ENCODE assay signal across 13 cellular contexts in the genomic region with DNA sequence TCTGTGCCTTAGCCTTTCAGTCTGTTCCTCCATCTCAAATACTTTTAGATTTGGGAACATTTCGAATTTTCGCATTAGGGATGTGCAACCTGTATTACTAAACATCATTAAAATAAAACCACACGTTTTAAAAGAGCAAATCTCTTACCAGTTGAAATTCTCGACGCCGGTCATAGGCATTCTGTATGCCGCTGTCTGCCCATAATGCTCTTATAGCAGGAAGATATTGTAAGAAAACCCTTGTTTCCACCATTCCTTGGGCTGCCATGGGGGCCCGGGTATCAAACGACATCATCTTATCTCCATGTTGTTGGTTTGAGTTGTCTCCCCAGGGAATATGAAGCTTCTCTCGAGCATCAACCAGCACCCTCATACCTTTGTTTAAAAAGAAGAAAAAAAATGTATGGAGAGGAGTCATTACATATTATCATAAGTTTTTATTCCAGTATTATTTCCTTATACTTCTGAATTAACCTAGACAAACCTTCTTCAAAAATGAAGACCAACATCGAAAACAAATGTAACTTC. TPM values are rescaled to one million over a fixed set of nuclear protein-coding genes. Genes with fewer than 3 reads are reported as not detected.
DNase-seq lines count a peak whose midpoint lies in the region; ATAC-seq and TF ChIP-seq lines count a peak whose summit lies in the region.
"Had no signal": no experiment of that assay in that cellular context is flagged by ENCODE, and none has a peak within 500 bp of the region (broad histone marks: within the 10 kb centered on the region; RNA-seq: fewer than 3 reads in every experiment).

No MANE protein-coding gene starts in this region.

- no peak for TF ChIP-seq CTCF in OCI-LY7 (conservative IDR thresholded peaks at IDR 0.05; ENCODE audit: low read length)
- TF ChIP-seq CTCF in esophagus muscularis mucosa (IDR thresholded peaks at IDR 0.05) = no peak

- H3K27me3 ChIP-seq in esophagus muscularis mucosa = no peaks in the 10 kb centered on the region
- H3K27me3 ChIP-seq in skeletal muscle satellite cell (ENCODE audit: control insufficient read depth, insufficient read depth, low read length) = no peaks in the 10 kb centered on the region
- H3K27me3 ChIP-seq: foreskin keratinocyte, pancreas had no signal

- H3K9ac ChIP-seq in skeletal muscle satellite cell (ENCODE audit: low read depth, low read length) = no peak overlapping the region

- H3K27ac ChIP-seq in OCI-LY7 (ENCODE audit: low read depth, low read length, poor library complexity, severe bottlenecking) (peak overlapping the region; percentile 84), esophagus muscularis mucosa (replicated peaks in 1 of 4) (peak overlapping the region in 3 of 4 donors; percentile 97 to 100 (median 99))
- H3K27ac ChIP-seq: foreskin keratinocyte had no signal

- H3K4me3 Mint-ChIP-seq in T-helper 1 cell treated with Interleukin-12 subunit alpha and Interleukin-12 subunit beta and Interleukin-4 antibody, amounts not matched to agents 30 μg/mL and 1 μg/mL, for 36 hours = peak overlapping the region; percentile 94

- H3K4me2 ChIP-seq in OCI-LY7 (ENCODE audit: low read length) = peak overlapping the region; percentile 81
- peak overlapping the region; percentile 90 for H3K4me2 ChIP-seq in skeletal muscle satellite cell (ENCODE audit: low read length)

- TF ChIP-seq EP300 in esophagus muscularis mucosa (IDR thresholded peaks at IDR 0.05) = no peak

- WGBS in esophagus muscularis mucosa = 88% methylated on average over 11 of the region's 11 CpGs

- H3K4me1 ChIP-seq in OCI-LY7 (ENCODE audit: insufficient read depth, low read length, poor library complexity, severe bottlenecking) (peaks cover 69% of the 10 kb centered on the region), esophagus muscularis mucosa (peaks cover 49 to 82% (median 78%) of the 10 kb centered on the region in 4 donors), skeletal muscle satellite cell (ENCODE audit: control insufficient read depth, insufficient read depth, low read length) (peaks cover 20% of the 10 kb centered on the region)

- H3K9me3 Mint-ChIP-seq in T-helper 1 cell treated with Interleukin-12 subunit alpha and Interleukin-12 subunit beta and Interleukin-4 antibody, amounts not matched to agents 30 μg/mL and 1 μg/mL, for 36 hours = no peaks in the 10 kb centered on the region

- POLR2A ChIA-PET in OCI-LY7 (lab: Charles Lee) = interaction anchor here (0.6 to 2.4 kb wide), 7 partner anchors 8 to 84 kb away, joined by 3 to 19 read pairs (median 4); no protein-coding TSS in a partner anchor

- H3K36me3 ChIP-seq in OCI-LY7 (ENCODE audit: insufficient read depth, low read length) = peaks cover 74% of the 10 kb centered on the region
- peaks cover 11 to 38% (median 23%) of the 10 kb centered on the region in 4 donors for H3K36me3 ChIP-seq in esophagus muscularis mucosa
- H3K36me3 ChIP-seq in skeletal muscle satellite cell (ENCODE audit: insufficient read depth, low read length) = peaks cover 37% of the 10 kb centered on the region

- TF ChIP-seq POLR2A in esophagus muscularis mucosa (IDR thresholded peaks at IDR 0.05; ENCODE audit: low read depth) = no peak

- no peaks in the 10 kb centered on the region for H3K9me2 ChIP-seq in OCI-LY7 (ENCODE audit: insufficient read depth, low read length)

- no peak for ATAC-seq in GM19467 (IDR thresholded peaks at IDR 0.05; ENCODE audit: unreplicated experiment)
- no peak for ATAC-seq in esophagus mucosa
- ATAC-seq: foreskin keratinocyte, pancreas had no signal

- CTCF ChIA-PET in OCI-LY7 (lab: Charles Lee; ENCODE audit: unreplicated experiment) = no interaction called here

- H3K4me3 ChIP-seq in OCI-LY7 (ENCODE audit: low read depth, low read length, poor library complexity, severe bottlenecking) (peak overlapping the region; percentile 76), esophagus muscularis mucosa (peak overlapping the region in 2 of 4 donors; percentile 93 to 95), skeletal muscle satellite cell (ENCODE audit: low read length) (no peak overlapping the region)

- H4K20me1 ChIP-seq in OCI-LY7 (ENCODE audit: insufficient read depth, low read length) = peaks cover 43% of the 10 kb centered on the region

- H3K27ac Mint-ChIP-seq in T-helper 1 cell treated with Interleukin-12 subunit alpha and Interleukin-12 subunit beta and Interleukin-4 antibody, amounts not matched to agents 30 μg/mL and 1 μg/mL, for 36 hours = no peak overlapping the region

- intact Hi-C loops in OCI-LY7 (cut with micrococcal nuclease; ENCODE audit: unreplicated experiment) (no loop called here), esophagus muscularis mucosa (cut with DNase I) (no loop called here)

- peaks cover 88% of the 10 kb centered on the region for H3K79me2 ChIP-seq in OCI-LY7 (ENCODE audit: insufficient read depth, low read depth, low read length)

- peaks cover 45% of the 10 kb centered on the region for H3K4me1 Mint-ChIP-seq in T-helper 1 cell treated with Interleukin-12 subunit alpha and Interleukin-12 subunit beta and Interleukin-4 antibody, amounts not matched to agents 30 μg/mL and 1 μg/mL, for 36 hours (ENCODE audit: low read depth)

- H2AFZ ChIP-seq in OCI-LY7 (ENCODE audit: low read length) = no peak overlapping the region

- peaks cover under 1% of the 10 kb centered on the region for H3K27me3 Mint-ChIP-seq in T-helper 1 cell treated with Interleukin-12 subunit alpha and Interleukin-12 subunit beta and Interleukin-4 antibody, amounts not matched to agents 30 μg/mL and 1 μg/mL, for 36 hours (ENCODE audit: low read depth)

- H3K9me3 ChIP-seq in OCI-LY7 (ENCODE audit: low read length) (no peaks in the 10 kb centered on the region), esophagus muscularis mucosa (no peaks in the 10 kb centered on the region), skeletal muscle satellite cell (replicated peaks; ENCODE audit: low read length) (no peaks in the 10 kb centered on the region)
- H3K9me3 ChIP-seq: pancreas had no signal

- DNase-seq in T-helper 1 cell = no peak
- no peak for DNase-seq in OCI-LY7 (ENCODE audit: low spot score)
- DNase-seq in esophagus muscularis mucosa (ENCODE audit: extremely low spot score) = no peak
- no peak for DNase-seq in activated gamma-delta T cell treated with Interleukin-2 at 50 U/mL for 16 hours
- DNase-seq: 8988T; foreskin keratinocyte; pancreas; stimulated activated CD4-positive, alpha-beta T cell treated with anti-CD3 and anti-CD28 coated beads, Interleukin-1b, Interleukin-23, amount 100 ng/mL, for 48 hours; stimulated activated naive CD4-positive, alpha-beta T cell treated with Interleukin-2 at 50 U/mL for 16 hours had no signal

- no TSS peak for BruUV-seq in OCI-LY7 (replicated peaks; lab: Mats Ljungman, UMichigan)

- peaks cover 45% of the 10 kb centered on the region for H3K36me3 Mint-ChIP-seq in T-helper 1 cell treated with Interleukin-12 subunit alpha and Interleukin-12 subunit beta and Interleukin-4 antibody, amounts not matched to agents 30 μg/mL and 1 μg/mL, for 36 hours (ENCODE audit: low read depth)

RNA-seq across cellular contexts. Expression of a gene that starts 3.1 kb away (rescaled TPM):
- total RNA-seq in OCI-LY7 (2014; rRNA removed; shearing (Covaris generic)) = 70.6 and 76.5 TPM in 2 replicates
- total RNA-seq in OCI-LY7 (2022) (136 and 141 TPM in 2 replicates), esophagus muscularis mucosa (10 to 100 TPM; 54.2 to 79.6 (median 69.2) TPM), esophagus mucosa (16.9 TPM)
- total RNA-seq in skeletal muscle satellite cell (2012; rRNA removed) = 38.2 and 43.1 TPM in 2 replicates
